ENCODE assay signal across 16 cellular contexts in the genomic region with DNA sequence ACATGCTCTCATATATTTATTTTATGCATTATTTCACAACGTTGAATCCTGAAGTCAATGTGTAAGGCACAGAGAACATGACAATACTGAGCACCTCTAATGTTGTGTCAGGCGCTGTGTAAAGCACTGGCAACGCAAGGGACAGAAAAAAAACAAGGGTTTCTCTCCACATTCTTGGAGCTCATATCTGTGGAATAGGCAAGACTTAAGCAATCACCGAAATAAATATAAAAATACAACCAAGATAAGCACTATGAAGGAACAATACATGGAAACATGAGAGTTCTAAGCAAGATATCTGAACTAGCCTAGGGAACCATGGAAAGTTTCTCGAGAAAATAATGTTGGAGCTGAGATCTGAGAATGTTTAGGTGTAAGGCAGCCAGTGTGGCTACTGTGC.
"Had no signal": no experiment of that assay in that cellular context is flagged by ENCODE, and none has a peak within 500 bp of the region (broad histone marks: within the 10 kb centered on the region; RNA-seq: fewer than 3 reads in every experiment).

No MANE protein-coding gene starts in this region.

- H3K27me3 ChIP-seq: body of pancreas, gastroesophageal sphincter, heart left ventricle, neutrophil, spleen had no signal

- DNase-seq: activated CD4-positive, alpha-beta T cell treated with anti-CD3 and anti-CD28 coated beads, Interleukin-2, amount 50 U/mL, for 4 hours; activated naive CD4-positive, alpha-beta T cell; activated naive CD8-positive, alpha-beta T cell treated with anti-CD3 and anti-CD28 coated beads for 36 hours; amygdala; body of pancreas; effector memory CD8-positive, alpha-beta T cell; heart left ventricle; kidney glomerular epithelial cell; mesendoderm; natural killer cell; spleen; stimulated activated CD4-positive, alpha-beta T cell treated with anti-CD3 and anti-CD28 coated beads, Interleukin-4, amount 100 ng/mL, for 4 hours; WERI-Rb-1 had no signal

- H3K4me3 ChIP-seq: body of pancreas, gastroesophageal sphincter, heart left ventricle, spleen had no signal

- H3K9me3 ChIP-seq: body of pancreas, gastroesophageal sphincter, heart left ventricle, neutrophil, spleen had no signal

- H3K4me1 ChIP-seq: body of pancreas, parathyroid adenoma, spleen had no signal

- H3K27ac ChIP-seq: body of pancreas, neutrophil, parathyroid adenoma, spleen, WERI-Rb-1 had no signal

- H3K36me3 ChIP-seq: neutrophil had no signal
